Comparison of ENCODE assay signal across 8 cellular contexts in genomic region chr10:929965-930364, GRCh38. TPM values are rescaled to one million over a fixed set of nuclear protein-coding genes. Genes with fewer than 3 reads are reported as not detected.
DNase-seq lines count a peak whose midpoint lies in the region; ATAC-seq, FAIRE-seq and TF ChIP-seq lines count a peak whose summit lies in the region.

No MANE protein-coding gene starts in this region.

- H3K4me3 ChIP-seq in left lung: peak overlapping the region; percentile 50 to 64
- H3K4me3 ChIP-seq in transverse colon: peak overlapping the region; percentile 48 to 98 (median 90)

- intact Hi-C loops in left lung (cut with DNase I) (no loop called here), transverse colon (cut with DNase I; ENCODE audit: low total_unique reads) (no loop called here)

- peaks cover 25% of the 10 kb centered on the region for H3K4me1 Mint-ChIP-seq in activated T-helper 17 cell treated with anti-CD3 and anti-CD28 coated beads, Interleukin-2, amount 50 U/mL, for 72 hours

- TF ChIP-seq EP300 in transverse colon (IDR thresholded peaks at IDR 0.05; ENCODE audit: low read depth): no peak

- no peak for TF ChIP-seq CTCF in left lung (IDR thresholded peaks at IDR 0.05)
- no peak for TF ChIP-seq CTCF in transverse colon (IDR thresholded peaks at IDR 0.05)

- H3K9me3 Mint-ChIP-seq in activated T-helper 17 cell treated with anti-CD3 and anti-CD28 coated beads, Interleukin-2, amount 50 U/mL, for 72 hours: no peaks in the 10 kb centered on the region

- H3K4me1 ChIP-seq in left lung: peaks cover 29 to 59% of the 10 kb centered on the region in 2 donors
- peaks cover 23 to 61% (median 47%) of the 10 kb centered on the region in 4 donors for H3K4me1 ChIP-seq in transverse colon

- no peaks in the 10 kb centered on the region for H3K27me3 Mint-ChIP-seq in activated T-helper 17 cell treated with anti-CD3 and anti-CD28 coated beads, Interleukin-2, amount 50 U/mL, for 72 hours

- H3K27ac ChIP-seq in left lung (peak overlapping the region; percentile 84 to 91), transverse colon (peak overlapping the region; percentile 96 to 99 (median 98))

- H3K27ac Mint-ChIP-seq in activated T-helper 17 cell treated with anti-CD3 and anti-CD28 coated beads, Interleukin-2, amount 50 U/mL, for 72 hours: peak overlapping the region; percentile 99

- peaks cover 48% of the 10 kb centered on the region for H3K36me3 Mint-ChIP-seq in activated T-helper 17 cell treated with anti-CD3 and anti-CD28 coated beads, Interleukin-2, amount 50 U/mL, for 72 hours (ENCODE audit: low read depth)

- in situ Hi-C loops in transverse colon (cut with MboI; ENCODE audit: low pct_ligation_motif_present in 1 of 4, low pct_unique_long_range_greater_than_20kb in 1 of 4, low sequenced_read_pairs in 3 of 4): no loop called here

- H3K36me3 ChIP-seq in left lung (peaks cover 0 to 14% of the 10 kb centered on the region in 2 donors), transverse colon (no peaks in the 10 kb centered on the region)

- H3K4me3 Mint-ChIP-seq in activated T-helper 17 cell treated with anti-CD3 and anti-CD28 coated beads, Interleukin-2, amount 50 U/mL, for 72 hours: peak overlapping the region; percentile 99

- peak; percentile 51 for FAIRE-seq in GM12891 (lab: Jason Lieb, UNC)

- ATAC-seq in HG03066 (IDR thresholded peaks at IDR 0.05; ENCODE audit: low read depth, unreplicated experiment) (peak; percentile 30), left lung (no peak)
- no peak for ATAC-seq in activated T-helper 17 cell treated with anti-CD3 and anti-CD28 coated beads, Interleukin-2, amount 50 U/mL, for 72 hours (replicated peaks)

- DNase-seq in GM12891 (ENCODE audit: insufficient read length, low spot score) (no peak), left lung (no peak), transverse colon (no peak), NCI-H226 (no peak), foreskin melanocyte (no peak)
- no peak for DNase-seq in activated CD4-positive, alpha-beta T cell treated with anti-CD3 and anti-CD28 coated beads, Interleukin-2, amount 50 U/mL, for 48 hours

- TF ChIP-seq POLR2A in GM12891 (IDR thresholded peaks at IDR 0.05; ENCODE audit: low read depth, low read length) (peak; percentile 16; the same call in 1 of the 2 replicates), transverse colon (IDR thresholded peaks at IDR 0.05) (no peak)

- WGBS in transverse colon (ENCODE audit: low coverage in 1 of 2), 2 donors: 5 to 11% methylated on average over 4 of the region's 4 CpGs

- H3K9me3 ChIP-seq in left lung (no peaks in the 10 kb centered on the region), transverse colon (no peaks in the 10 kb centered on the region)

- H3K27me3 ChIP-seq in left lung: no peaks in the 10 kb centered on the region
- H3K27me3 ChIP-seq in transverse colon: no peaks in the 10 kb centered on the region

TF ChIP-seq in GM12891, 5 proteins besides CTCF, POLR2A, EP300 and RAD21:
- no peak for TF ChIP-seq SPI1 (IDR thresholded peaks at IDR 0.05; ENCODE audit: low read depth, low read length)
- TF ChIP-seq PAX5 (IDR thresholded peaks at IDR 0.05; ENCODE audit: insufficient read depth, low read length, severe bottlenecking): no peak
- peak; percentile 59; the same call in 1 of the 2 replicates for TF ChIP-seq POU2F2 (IDR thresholded peaks at IDR 0.05; ENCODE audit: low read depth, low read length)

RNA-seq across cellular contexts. Expression of gene LARP4B, which starts 1.5 kb away (rescaled TPM):
- 20.1 TPM for polyA plus RNA-seq in GM12891 (2012; ENCODE audit: low read depth, missing spikeins)
- total RNA-seq in activated T-helper 17 cell treated with anti-CD3 and anti-CD28 coated beads, Interleukin-2, amount 50 U/mL, for 72 hours: 100 to 1,000 TPM in 1 of 2 donors, 10 to 100 TPM in 1; 85.5 to 119 TPM
- 100 to 1,000 TPM; 121 to 122 TPM for total RNA-seq in left lung
- 100 to 1,000 TPM in 1 of 4 donors, 10 to 100 TPM in 3; 89.2 to 148 (median 96.4) TPM for total RNA-seq in transverse colon

RNA-seq across cellular contexts. Expression of gene GTPBP4, which starts 58.3 kb away (rescaled TPM):
- 42.0 TPM for polyA plus RNA-seq in GM12891 (2012; ENCODE audit: low read depth, missing spikeins)
- 100 to 1,000 TPM in 1 of 2 donors, 10 to 100 TPM in 1; 68.6 to 101 TPM for total RNA-seq in activated T-helper 17 cell treated with anti-CD3 and anti-CD28 coated beads, Interleukin-2, amount 50 U/mL, for 72 hours
- 10 to 100 TPM; 33.2 to 46.9 TPM for total RNA-seq in left lung
- 10 to 100 TPM in 3 of 4 donors, 1 to 10 TPM in 1; 9.4 to 25.4 (median 17.1) TPM for total RNA-seq in transverse colon
